19 cellular contexts compared by ENCODE assay signal in genomic region chr1:117500584-117500983, GRCh38.
DNase-seq lines count a peak whose midpoint lies in the region; ATAC-seq and TF ChIP-seq lines count a peak whose summit lies in the region.
"Had no signal": no experiment of that assay in that cellular context is flagged by ENCODE, and none has a peak within 500 bp of the region (broad histone marks: within the 10 kb centered on the region; RNA-seq: fewer than 3 reads in every experiment).

No MANE protein-coding gene starts in this region.

- H3K27ac Mint-ChIP-seq in osteocyte (ENCODE audit: unreplicated experiment) (peak overlapping the region; percentile 64), HFFc6 (no peak overlapping the region)
- no peak overlapping the region for H3K27ac Mint-ChIP-seq in stimulated activated effector memory CD8-positive, alpha-beta T cell treated with anti-CD3 and anti-CD28 coated beads, Interleukin-12 subunit alpha, Interleukin-12 subunit beta, amount 100 ng/mL, for 72 hours
- H3K27ac Mint-ChIP-seq: B cell; CD8-positive, alpha-beta T cell; GM23338; H9 had no signal

- H3K27ac ChIP-seq in SJSA1, result peak overlapping the region; percentile 75
- H3K27ac ChIP-seq: BLaER1, C4-2B had no signal

- ATAC-seq in stimulated activated effector memory CD8-positive, alpha-beta T cell treated with anti-CD3 and anti-CD28 coated beads, Interleukin-12 subunit alpha, Interleukin-12 subunit beta, amount 100 ng/mL, for 72 hours, result no peak
- ATAC-seq: CD8-positive, alpha-beta T cell; GM12878; GM23338; HCT116 had no signal

- H3K9me3 Mint-ChIP-seq in osteocyte (ENCODE audit: unreplicated experiment) (no peaks in the 10 kb centered on the region), HFFc6 (no peaks in the 10 kb centered on the region)
- no peaks in the 10 kb centered on the region for H3K9me3 Mint-ChIP-seq in stimulated activated effector memory CD8-positive, alpha-beta T cell treated with anti-CD3 and anti-CD28 coated beads, Interleukin-12 subunit alpha, Interleukin-12 subunit beta, amount 100 ng/mL, for 72 hours
- H3K9me3 Mint-ChIP-seq: CD4-positive, CD25-positive, alpha-beta regulatory T cell; CD8-positive, alpha-beta T cell; GM23338; H9 had no signal

- H3K4me3 ChIP-seq in SJSA1 (no peak overlapping the region), foreskin fibroblast (ENCODE audit: low read depth in 1 of 2, low read length in 2 of 2) (no peak overlapping the region)
- H3K4me3 ChIP-seq: BLaER1, GM12878, GM23338 had no signal

- TF ChIP-seq CTCF in osteocyte (IDR thresholded peaks at IDR 0.05) (no peak), foreskin fibroblast (IDR thresholded peaks at IDR 0.05; ENCODE audit: low read depth, low read length) (no peak), HFFc6 (IDR thresholded peaks at IDR 0.05) (no peak)

- DNase-seq in SJSA1 (ENCODE audit: low read depth in 1 of 2, low spot score in 2 of 2) (peak in 1 of 2 experiments; percentile 28), myocyte (ENCODE audit: low read depth) (peak; percentile 73), osteocyte (ENCODE audit: extremely low spot score, unreplicated experiment) (no peak), foreskin fibroblast (no peak), HFFc6 (no peak)
- DNase-seq in stimulated activated effector memory CD8-positive, alpha-beta T cell treated with anti-CD3 and anti-CD28 coated beads, Interleukin-12 subunit alpha, Interleukin-12 subunit beta, amount 100 ng/mL, for 72 hours (ENCODE audit: low spot score in 2 of 2), result no peak
- DNase-seq in stimulated activated naive CD4-positive, alpha-beta T cell treated with Interleukin-2 at 50 U/mL for 16 hours (lab: John Stamatoyannopoulos, UW), result no peak
- DNase-seq: Caco-2; CD4-positive, CD25-positive, alpha-beta regulatory T cell; CD8-positive, alpha-beta T cell; DMS153; DND-41; H9 had no signal

- H3K4me1 ChIP-seq in SJSA1 (replicated peaks), result peaks cover 34% of the 10 kb centered on the region
- H3K4me1 ChIP-seq: BLaER1, Caco-2 had no signal

- no peaks in the 10 kb centered on the region for H3K27me3 ChIP-seq in SJSA1 (replicated peaks)
- H3K27me3 ChIP-seq: BLaER1 had no signal

- H3K36me3 ChIP-seq in SJSA1, result 0 out of 2 replicates have a peak, but pooled peaks cover 6% of the 10 kb centered on the region

- H3K36me3 Mint-ChIP-seq in osteocyte (ENCODE audit: unreplicated experiment) (peaks cover 38% of the 10 kb centered on the region), HFFc6 (ENCODE audit: low read depth) (peaks cover 12% of the 10 kb centered on the region)
- peaks cover 40% of the 10 kb centered on the region for H3K36me3 Mint-ChIP-seq in stimulated activated effector memory CD8-positive, alpha-beta T cell treated with anti-CD3 and anti-CD28 coated beads, Interleukin-12 subunit alpha, Interleukin-12 subunit beta, amount 100 ng/mL, for 72 hours

- H3K4me3 Mint-ChIP-seq in osteocyte (ENCODE audit: unreplicated experiment) (no peak overlapping the region), HFFc6 (no peak overlapping the region)
- H3K4me3 Mint-ChIP-seq in stimulated activated effector memory CD8-positive, alpha-beta T cell treated with anti-CD3 and anti-CD28 coated beads, Interleukin-12 subunit alpha, Interleukin-12 subunit beta, amount 100 ng/mL, for 72 hours, result no peak overlapping the region
- H3K4me3 Mint-ChIP-seq: B cell; CD4-positive, CD25-positive, alpha-beta regulatory T cell; CD8-positive, alpha-beta T cell; GM23338; H9 had no signal

- H3K27me3 Mint-ChIP-seq in osteocyte (ENCODE audit: unreplicated experiment) (no peaks in the 10 kb centered on the region), HFFc6 (ENCODE audit: insufficient read depth) (no peaks in the 10 kb centered on the region)
- H3K27me3 Mint-ChIP-seq: B cell; CD4-positive, CD25-positive, alpha-beta regulatory T cell had no signal

- H3K4me1 Mint-ChIP-seq in osteocyte (ENCODE audit: unreplicated experiment) (peaks cover 28% of the 10 kb centered on the region), HFFc6 (ENCODE audit: low read depth) (peaks cover 36% of the 10 kb centered on the region)
- no peaks in the 10 kb centered on the region for H3K4me1 Mint-ChIP-seq in stimulated activated effector memory CD8-positive, alpha-beta T cell treated with anti-CD3 and anti-CD28 coated beads, Interleukin-12 subunit alpha, Interleukin-12 subunit beta, amount 100 ng/mL, for 72 hours
- H3K4me1 Mint-ChIP-seq: B cell, GM23338, H9 had no signal

- H3K9me3 ChIP-seq in SJSA1 (replicated peaks), result no peaks in the 10 kb centered on the region
- H3K9me3 ChIP-seq: BLaER1, Caco-2 had no signal
